22 cellular contexts compared by ENCODE assay signal in the genomic region with DNA sequence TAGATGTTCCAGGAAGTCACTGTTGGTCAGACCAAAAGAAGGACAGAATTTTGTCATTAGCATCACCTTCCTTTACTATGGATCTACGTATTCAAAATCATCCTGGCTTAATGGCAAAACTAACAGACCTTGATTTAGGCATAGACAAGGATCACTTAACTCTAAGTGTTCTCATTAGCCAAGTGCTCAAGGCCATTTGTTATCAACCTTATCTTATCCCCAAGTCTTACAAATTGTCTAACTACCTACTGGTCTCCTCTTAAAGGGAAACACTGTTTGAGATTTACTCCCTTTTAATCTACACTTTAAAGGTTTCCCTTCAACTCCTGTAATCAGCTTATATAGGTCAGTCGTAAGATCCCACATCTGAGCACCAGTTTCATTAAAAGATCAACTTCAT.
"Had no signal": no experiment of that assay in that cellular context is flagged by ENCODE, and none has a peak within 500 bp of the region (broad histone marks: within the 10 kb centered on the region; RNA-seq: fewer than 3 reads in every experiment).

No MANE protein-coding gene starts in this region.

- H3K27me3 ChIP-seq: breast epithelium, colonic mucosa, MG63, SJCRH30 had no signal

- ATAC-seq: activated CD4-positive, CD25-positive, alpha-beta regulatory T cell treated with anti-CD3 and anti-CD28 coated beads, Interleukin-2, amount 50 U/mL, for 24 hours; activated CD8-positive, alpha-beta T cell treated with anti-CD3 and anti-CD28 coated beads for 36 hours; Panc1; Right ventricle myocardium inferior had no signal

- H3K4me1 ChIP-seq: breast epithelium, colonic mucosa, SJCRH30 had no signal

- H3K4me3 ChIP-seq: breast epithelium, colonic mucosa, MG63, SJCRH30 had no signal

- DNase-seq: activated CD4-positive, alpha-beta T cell treated with anti-CD3 and anti-CD28 coated beads for 4 hours; activated CD8-positive, alpha-beta memory T cell treated with anti-CD3 and anti-CD28 coated beads, Interleukin-2, amount 50 U/mL, for 4 hours; activated CD8-positive, alpha-beta T cell treated with anti-CD3 and anti-CD28 coated beads for 36 hours; activated naive CD4-positive, alpha-beta T cell treated with anti-CD3 and anti-CD28 coated beads, Interleukin-2, amount 50 U/mL, for 16 hours; aorta; caudate nucleus; colonic mucosa; dermis blood vessel endothelial cell; MG63; MV-4-11; NCI-H1092 treated with DMSO at 0.1 percent for 48 hours; NCI-H2081 treated with DMSO at 0.1 percent for 48 hours; NCI-H226; NCI-H510A; NK-92 treated with Interleukin-12 subunit alpha and Interleukin-12 subunit beta, amount 100 ng/mL, for 24 hours; OCI-M1; RPMI8226; SJCRH30 had no signal

- H3K9me3 ChIP-seq: breast epithelium, colonic mucosa, MG63, SJCRH30 had no signal

- H3K36me3 ChIP-seq: breast epithelium, colonic mucosa, MG63, SJCRH30 had no signal

- H3K27ac ChIP-seq: breast epithelium, colonic mucosa, SJCRH30 had no signal
